ENCODE assay signal across 22 cellular contexts in the genomic region with DNA sequence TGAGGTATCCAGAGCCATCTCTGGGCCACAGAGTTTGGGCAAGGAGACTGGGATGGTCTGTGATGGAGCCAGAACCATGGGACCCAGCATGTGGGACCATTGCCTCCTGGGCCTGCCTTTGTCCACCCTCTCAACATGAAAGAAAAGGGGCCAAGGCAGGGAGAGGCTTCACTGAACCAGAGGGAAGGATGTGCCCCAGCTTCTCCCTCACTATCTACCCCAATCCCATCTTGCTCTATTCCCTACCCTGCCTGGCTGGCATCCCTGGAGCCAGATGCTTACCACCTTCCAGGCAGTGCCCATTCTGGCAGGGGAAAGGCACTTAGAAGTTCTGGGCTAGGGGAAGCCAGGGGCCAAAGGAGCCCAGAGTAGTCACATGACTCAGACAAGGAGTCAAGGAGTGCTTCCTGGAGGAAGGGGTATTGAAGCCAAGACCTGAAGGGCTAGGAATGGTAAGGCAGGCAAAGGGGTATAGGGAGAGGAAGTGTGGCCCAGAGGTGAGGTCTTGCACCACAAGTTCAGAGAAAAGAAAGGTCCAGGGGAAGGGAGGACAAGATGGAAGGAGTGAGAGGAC. TPM values are rescaled to one million over a fixed set of nuclear protein-coding genes. Genes with fewer than 3 reads are reported as not detected.
DNase-seq lines count a peak whose midpoint lies in the region; ATAC-seq, FAIRE-seq and TF ChIP-seq lines count a peak whose summit lies in the region.
"Had no signal": no experiment of that assay in that cellular context is flagged by ENCODE, and none has a peak within 500 bp of the region (broad histone marks: within the 10 kb centered on the region; RNA-seq: fewer than 3 reads in every experiment).

No MANE protein-coding gene starts in this region.

- peaks cover 87% of the 10 kb centered on the region for H4K20me1 ChIP-seq in astrocyte (ENCODE audit: insufficient read depth, low read length)

- peaks cover 28% of the 10 kb centered on the region for H3K4me1 Mint-ChIP-seq in activated CD4-positive, alpha-beta T cell treated with anti-CD3 and anti-CD28 coated beads, Interleukin-2, amount 10 ng/mL, durations not matched to agents 24 days and 14 days
- H3K4me1 Mint-ChIP-seq in astrocyte (ENCODE audit: low read depth, unreplicated experiment), result peaks cover 30% of the 10 kb centered on the region

- no peak for TF ChIP-seq POLR2A in lower leg skin (IDR thresholded peaks at IDR 0.05)

- no peak for DNase-seq in activated CD4-positive, alpha-beta T cell treated with anti-CD3 and anti-CD28 coated beads, Interleukin-2, amount 10 ng/mL, durations not matched to agents 24 days and 14 days
- no peak for DNase-seq in activated CD4-positive, alpha-beta T cell treated with anti-CD3 and anti-CD28 coated beads for 1 hour
- DNase-seq in astrocyte (ENCODE audit: low read depth) (no peak), lower leg skin (ENCODE audit: low spot score in 2 of 2) (peak; percentile 12 to 69), thoracic aorta (ENCODE audit: low spot score) (no peak), activated gamma-delta T cell treated with Interleukin-2 at 50 U/mL for 16 hours (no peak), iPS-NIHi11 (ENCODE audit: low spot score) (no peak)
- DNase-seq: activated CD4-positive, CD25-positive, alpha-beta regulatory T cell; activated T-cell treated with anti-CD3 and anti-CD28 coated beads for 4 hours; CD4-positive, alpha-beta T cell; left colon; NCI-H2107; NCI-H526 treated with DMSO at 0.1 percent for 48 hours; stimulated activated naive B cell treated with anti-CD40 and anti-IgM and Interleukin-4, amounts not matched to agents 10 μg/mL and 1 μg/mL and 100 μg/mL, for 72 hours had no signal

- no peak for TF ChIP-seq CTCF in astrocyte (IDR thresholded peaks at IDR 0.05; ENCODE audit: insufficient read depth, low read depth, low read length)
- TF ChIP-seq CTCF in lower leg skin (IDR thresholded peaks at IDR 0.05), result no peak
- TF ChIP-seq CTCF in thoracic aorta (IDR thresholded peaks at IDR 0.05), result no peak

- H3K36me3 ChIP-seq in astrocyte (ENCODE audit: insufficient read depth, low read length) (peaks cover 45% of the 10 kb centered on the region), thoracic aorta (peaks cover 16% of the 10 kb centered on the region)
- H3K36me3 ChIP-seq: adrenal gland had no signal

- H3K9ac ChIP-seq in astrocyte (ENCODE audit: low read length), result peak overlapping the region; percentile 82

- FAIRE-seq in astrocyte (lab: Jason Lieb, UNC), result no peak
- FAIRE-seq: colon, RCC 7860 had no signal

- H3K4me1 ChIP-seq in astrocyte (ENCODE audit: insufficient read depth, low read length) (peaks cover 75% of the 10 kb centered on the region), thoracic aorta (ENCODE audit: control insufficient read depth in 1 of 2, low read depth in 2 of 2) (peaks cover 13 to 46% of the 10 kb centered on the region in 2 donors)

- no peak overlapping the region for H3K4me3 Mint-ChIP-seq in activated CD4-positive, alpha-beta T cell treated with anti-CD3 and anti-CD28 coated beads, Interleukin-2, amount 10 ng/mL, durations not matched to agents 24 days and 14 days
- peak overlapping the region; percentile 3 for H3K4me3 Mint-ChIP-seq in astrocyte (ENCODE audit: unreplicated experiment)
- H3K4me3 Mint-ChIP-seq: CD4-positive, alpha-beta T cell; naive thymus-derived CD4-positive, alpha-beta T cell had no signal

- peak overlapping the region; percentile 17 for H3K27ac ChIP-seq in astrocyte (ENCODE audit: low read depth, low read length)
- H3K27ac ChIP-seq in thoracic aorta, result peak overlapping the region; percentile 90 to 97
- H3K27ac ChIP-seq: epithelial cell of prostate had no signal

- intact Hi-C loops in activated CD4-positive, alpha-beta T cell treated with anti-CD3 and anti-CD28 coated beads, Interleukin-2, amount 10 ng/mL, durations not matched to agents 24 days and 14 days (cut with micrococcal nuclease), result no loop called here
- intact Hi-C loops in lower leg skin (cut with DNase I; ENCODE audit: low total_unique reads), result no loop called here

- peaks cover 81% of the 10 kb centered on the region for H3K79me2 ChIP-seq in astrocyte (ENCODE audit: insufficient read depth, low read length)
- H3K79me2 ChIP-seq: hepatocyte had no signal

- H3K4me3 ChIP-seq in astrocyte (ENCODE audit: insufficient read depth, low read depth, low read length), result no peak overlapping the region
- H3K4me3 ChIP-seq in lower leg skin (ENCODE audit: low read depth, poor library complexity, severe bottlenecking), result no peak overlapping the region
- H3K4me3 ChIP-seq in thoracic aorta, result no peak overlapping the region
- H3K4me3 ChIP-seq: adrenal gland, hepatocyte had no signal

- H3K27ac Mint-ChIP-seq in activated CD4-positive, alpha-beta T cell treated with anti-CD3 and anti-CD28 coated beads, Interleukin-2, amount 10 ng/mL, durations not matched to agents 24 days and 14 days, result peak overlapping the region; percentile 27
- H3K27ac Mint-ChIP-seq in astrocyte (ENCODE audit: unreplicated experiment), result no peak overlapping the region
- H3K27ac Mint-ChIP-seq: CD4-positive, alpha-beta T cell; naive thymus-derived CD4-positive, alpha-beta T cell; stimulated activated naive B cell treated with anti-CD40 and anti-IgM and Interleukin-4, amounts not matched to agents 10 μg/mL and 1 μg/mL and 100 μg/mL, for 72 hours had no signal

- H3K9me3 Mint-ChIP-seq in activated CD4-positive, alpha-beta T cell treated with anti-CD3 and anti-CD28 coated beads, Interleukin-2, amount 10 ng/mL, durations not matched to agents 24 days and 14 days, result no peaks in the 10 kb centered on the region
- no peaks in the 10 kb centered on the region for H3K9me3 Mint-ChIP-seq in astrocyte (ENCODE audit: unreplicated experiment)
- H3K9me3 Mint-ChIP-seq: CD4-positive, alpha-beta T cell; naive thymus-derived CD4-positive, alpha-beta T cell; stimulated activated naive B cell treated with anti-CD40 and anti-IgM and Interleukin-4, amounts not matched to agents 10 μg/mL and 1 μg/mL and 100 μg/mL, for 72 hours had no signal

- H3K9me3 ChIP-seq in astrocyte (ENCODE audit: insufficient read depth, low read depth, low read length) (no peaks in the 10 kb centered on the region), thoracic aorta (no peaks in the 10 kb centered on the region)
- H3K9me3 ChIP-seq: adrenal gland had no signal

- H3K36me3 Mint-ChIP-seq in activated CD4-positive, alpha-beta T cell treated with anti-CD3 and anti-CD28 coated beads, Interleukin-2, amount 10 ng/mL, durations not matched to agents 24 days and 14 days (ENCODE audit: low read depth), result no peaks in the 10 kb centered on the region
- peaks cover 29% of the 10 kb centered on the region for H3K36me3 Mint-ChIP-seq in astrocyte (ENCODE audit: low read depth, unreplicated experiment)
- H3K36me3 Mint-ChIP-seq: naive thymus-derived CD4-positive, alpha-beta T cell; stimulated activated naive B cell treated with anti-CD40 and anti-IgM and Interleukin-4, amounts not matched to agents 10 μg/mL and 1 μg/mL and 100 μg/mL, for 72 hours had no signal

- H3K4me2 ChIP-seq in astrocyte (ENCODE audit: low read length), result no peak overlapping the region
- H3K4me2 ChIP-seq: hepatocyte had no signal

- no peaks in the 10 kb centered on the region for H3K27me3 ChIP-seq in astrocyte (ENCODE audit: insufficient read depth, low read length)
- H3K27me3 ChIP-seq in thoracic aorta (replicated peaks; ENCODE audit: insufficient read depth), result no peaks in the 10 kb centered on the region
- H3K27me3 ChIP-seq: adrenal gland, hepatocyte had no signal

- no peak overlapping the region for H2AFZ ChIP-seq in astrocyte (ENCODE audit: low read depth, low read length)
- H2AFZ ChIP-seq: hepatocyte had no signal

- H3K27me3 Mint-ChIP-seq in activated CD4-positive, alpha-beta T cell treated with anti-CD3 and anti-CD28 coated beads, Interleukin-2, amount 10 ng/mL, durations not matched to agents 24 days and 14 days, result no peaks in the 10 kb centered on the region
- no peaks in the 10 kb centered on the region for H3K27me3 Mint-ChIP-seq in astrocyte (ENCODE audit: low read depth, unreplicated experiment)

- ATAC-seq in thoracic aorta (ENCODE audit: insufficient number of reproducible peaks, low FRiP score, low read depth), result no peak
- no peak for ATAC-seq in GM21825 (IDR thresholded peaks at IDR 0.05; ENCODE audit: unreplicated experiment)
- ATAC-seq: left colon; naive thymus-derived CD4-positive, alpha-beta T cell; stimulated activated naive B cell treated with anti-CD40 and anti-IgM and Interleukin-4, amounts not matched to agents 10 μg/mL and 1 μg/mL and 100 μg/mL, for 72 hours had no signal

RNA-seq across cellular contexts. Expression of a gene that starts 9.8 kb away (rescaled TPM):
- total RNA-seq in activated CD4-positive, alpha-beta T cell treated with anti-CD3 and anti-CD28 coated beads, Interleukin-2, amount 10 ng/mL, durations not matched to agents 24 days and 14 days, result 0.72 and 0.78 TPM in 2 replicates
- total RNA-seq in astrocyte (56.6 and 72.4 TPM in 2 replicates), lower leg skin (100 to 1,000 TPM in 1 of 4 donors, 10 to 100 TPM in 3; 52.5 to 191 (median 85.9) TPM), thoracic aorta (10 to 100 TPM; 50.6 to 81.0 TPM)
- total RNA-seq: A172; CD4-positive, alpha-beta T cell had no signal

RNA-seq across cellular contexts. Expression of a gene that starts 26.9 kb away (rescaled TPM):
- total RNA-seq in activated CD4-positive, alpha-beta T cell treated with anti-CD3 and anti-CD28 coated beads, Interleukin-2, amount 10 ng/mL, durations not matched to agents 24 days and 14 days, result 1.1 and 2.1 TPM in 2 replicates
- total RNA-seq in astrocyte (4.1 and 4.5 TPM in 2 replicates), lower leg skin (1 to 10 TPM in 3 of 4 donors, under 1 TPM in 1; 0.27 to 1.8 (median 1.8) TPM), thoracic aorta (1 to 10 TPM in 1 of 2 donors, under 1 TPM in 1; 0.14 to 2.1 TPM)

RNA-seq across cellular contexts. Expression of a gene that starts 39.6 kb away (rescaled TPM):
- 45.5 and 49.5 TPM in 2 replicates for total RNA-seq in activated CD4-positive, alpha-beta T cell treated with anti-CD3 and anti-CD28 coated beads, Interleukin-2, amount 10 ng/mL, durations not matched to agents 24 days and 14 days
- 214 and 302 TPM in 2 replicates for total RNA-seq in astrocyte
- 10 to 100 TPM; 18.0 to 40.5 (median 26.7) TPM for total RNA-seq in lower leg skin
- 10 to 100 TPM; 31.3 to 47.7 TPM for total RNA-seq in thoracic aorta
- total RNA-seq: CD4-positive, alpha-beta T cell had no signal

Comparison
In these comparisons a context has a peak if more than half of its experiments do, and no peak if none do; other contexts are left out.
1. DNase-seq: peak in lower leg skin (2 of 2); none in activated CD4-positive, alpha-beta T cell treated with anti-CD3 and anti-CD28 coated beads, Interleukin-2, amount 10 ng/mL, durations not matched to agents 24 days and 14 days (single experiment), activated CD4-positive, alpha-beta T cell treated with anti-CD3 and anti-CD28 coated beads for 1 hour (single experiment), astrocyte (single experiment), thoracic aorta (single experiment), activated gamma-delta T cell treated with Interleukin-2 at 50 U/mL for 16 hours (single experiment) and iPS-NIHi11 (single experiment).
2. RNA of a gene that starts 9.8 kb away (total RNA-seq): 52.5 to 191 TPM in lower leg skin, 50.6 to 81.0 TPM in thoracic aorta and 56.6 to 72.4 TPM in astrocyte; 0.72 to 0.78 TPM in activated CD4-positive, alpha-beta T cell treated with anti-CD3 and anti-CD28 coated beads, Interleukin-2, amount 10 ng/mL, durations not matched to agents 24 days and 14 days; every median in the first group is over 10 times any median in the second.